Comparison of ENCODE assay signal across 8 cellular contexts in genomic region chr6:188821-189655, GRCh38.
DNase-seq lines count a peak whose midpoint lies in the region; ATAC-seq and TF ChIP-seq lines count a peak whose summit lies in the region.

No MANE protein-coding gene starts in this region.

- no peaks in the 10 kb centered on the region for H3K79me2 ChIP-seq in DOHH2 (ENCODE audit: control insufficient read depth, low read length)

- H2AK9ac ChIP-seq in IMR-90 (replicated peaks; ENCODE audit: low read depth, low read length, poor library complexity): no peak overlapping the region

- no peaks in the 10 kb centered on the region for H3K9me2 ChIP-seq in DOHH2 (replicated peaks; ENCODE audit: control insufficient read depth, low read length)

- no peaks in the 10 kb centered on the region for H3K27me3 Mint-ChIP-seq in activated T-helper 17 cell treated with anti-CD3 and anti-CD28 coated beads, Interleukin-2, amount 50 U/mL, for 72 hours

- no peak overlapping the region for H3K56ac ChIP-seq in IMR-90 (ENCODE audit: extremely low read depth, insufficient read depth, low read length)

- H3K27ac ChIP-seq in DOHH2 (ENCODE audit: low read depth, low read length) (no peak overlapping the region), IMR-90 (ENCODE audit: insufficient read depth, low read length) (no peak overlapping the region), foreskin keratinocyte (no peak overlapping the region), thoracic aorta (no peak overlapping the region)

- peak overlapping the region; percentile 73 for H3K4me3 Mint-ChIP-seq in activated T-helper 17 cell treated with anti-CD3 and anti-CD28 coated beads, Interleukin-2, amount 50 U/mL, for 72 hours

- H2BK120ac ChIP-seq in IMR-90 (ENCODE audit: low read depth, low read length): no peak overlapping the region

- H2BK15ac ChIP-seq in IMR-90 (ENCODE audit: low read depth, low read length): no peak overlapping the region

- H3K79me1 ChIP-seq in IMR-90 (ENCODE audit: low read depth in 1 of 2, low read length in 2 of 2): no peaks in the 10 kb centered on the region

- TF ChIP-seq RAD21 in IMR-90 (IDR thresholded peaks at IDR 0.05; ENCODE audit: low read length): peak; percentile 97

- intact Hi-C loops in IMR-90 (cut with micrococcal nuclease): loop anchor here (2.0 to 5.0 kb wide), 7 partner anchors 104 to 1248 kb away; partner anchors contain the start of gene DUSP22

- CTCF ChIA-PET in IMR-90 (lab: Yijun Ruan, JAX): interaction anchor here (0.5 to 1.6 kb wide), 6 partner anchors 143 to 401 kb away, joined by 3 to 4 read pairs (median 4); no protein-coding TSS in a partner anchor

- no peak overlapping the region for H2BK20ac ChIP-seq in IMR-90 (ENCODE audit: low read depth, low read length)

- no CpG with 5 or more reads among the region's 13 CpGs for WGBS in IMR-90 (ENCODE audit: extremely low coverage in 2 of 2, insufficient read length in 1 of 2), 2 experiments

- TF ChIP-seq CTCF in DOHH2 (IDR thresholded peaks at IDR 0.05; ENCODE audit: low read depth, low read length, poor library complexity, severe bottlenecking) (peak; percentile 80), IMR-90 (conservative IDR thresholded peaks at IDR 0.05; ENCODE audit: low read depth, low read length) (peak; percentile 95), foreskin keratinocyte (conservative IDR thresholded peaks at IDR 0.05) (peak; percentile 97), omental fat pad (IDR thresholded peaks at IDR 0.05) (peak in 2 of 3 donors; percentile 66 to 72), thoracic aorta (IDR thresholded peaks at IDR 0.05) (peak; percentile 56)

- ATAC-seq in GM21576 (IDR thresholded peaks at IDR 0.05; ENCODE audit: unreplicated experiment): peak; percentile 62
- ATAC-seq in IMR-90 (ENCODE audit: low read depth): peak; percentile 96
- peak; percentile 79 for ATAC-seq in activated T-helper 17 cell treated with anti-CD3 and anti-CD28 coated beads, Interleukin-2, amount 50 U/mL, for 72 hours (replicated peaks)
- ATAC-seq in foreskin keratinocyte: peak; percentile 89
- ATAC-seq in omental fat pad (ENCODE audit: low FRiP score): peak; percentile 88
- ATAC-seq in thoracic aorta (ENCODE audit: insufficient number of reproducible peaks, low FRiP score, low read depth): peak; percentile 60

- H3K27ac Mint-ChIP-seq in activated T-helper 17 cell treated with anti-CD3 and anti-CD28 coated beads, Interleukin-2, amount 50 U/mL, for 72 hours: peak overlapping the region; percentile 89

- BruUV-seq in IMR-90 (replicated peaks; lab: Mats Ljungman, UMichigan): no TSS peak

- H3K4me3 ChIP-seq in DOHH2 (ENCODE audit: low read length) (no peak overlapping the region), IMR-90 (ENCODE audit: insufficient read depth, low read depth, low read length) (no peak overlapping the region), thoracic aorta (no peak overlapping the region)

- dilution Hi-C loops in IMR-90 (cut with HindIII; ENCODE audit: low sequenced_read_pairs, unreplicated experiment): no loop called here

- no peak overlapping the region for H4K8ac ChIP-seq in IMR-90 (ENCODE audit: low read depth in 2 of 2, low read length in 2 of 2)

- peaks cover 49% of the 10 kb centered on the region for H3K4me1 ChIP-seq in DOHH2 (ENCODE audit: control insufficient read depth, low read length)
- H3K4me1 ChIP-seq in IMR-90 (ENCODE audit: control insufficient read depth, insufficient read depth, low read length): peaks cover 3% of the 10 kb centered on the region; the same call in 1 of the 2 replicates
- no peaks in the 10 kb centered on the region for H3K4me1 ChIP-seq in foreskin keratinocyte
- H3K4me1 ChIP-seq in thoracic aorta (ENCODE audit: control insufficient read depth in 1 of 2, low read depth in 2 of 2): no peaks in the 10 kb centered on the region

- no peak overlapping the region for H3K14ac ChIP-seq in IMR-90 (replicated peaks; ENCODE audit: low read depth, low read length)

- no peak overlapping the region for H2BK5ac ChIP-seq in IMR-90 (ENCODE audit: low read depth, low read length, poor library complexity, severe bottlenecking)

- H3K36me3 ChIP-seq in DOHH2 (ENCODE audit: control insufficient read depth, low read length) (no peaks in the 10 kb centered on the region), IMR-90 (ENCODE audit: control insufficient read depth, insufficient read depth, low read length) (no peaks in the 10 kb centered on the region), thoracic aorta (no peaks in the 10 kb centered on the region)

- H3F3A ChIP-seq in DOHH2 (ENCODE audit: control insufficient read depth, insufficient read depth): 0 out of 2 replicates have a peak, but pooled peaks cover 4% of the 10 kb centered on the region

- H4K5ac ChIP-seq in IMR-90 (ENCODE audit: low read depth, low read length): no peak overlapping the region

- H3K27me3 ChIP-seq in DOHH2 (ENCODE audit: control insufficient read depth, low read length): no peaks in the 10 kb centered on the region
- H3K27me3 ChIP-seq in IMR-90 (ENCODE audit: control insufficient read depth, insufficient read depth, low read length): peaks cover 8% of the 10 kb centered on the region; the same call in 1 of the 2 replicates
- no peaks in the 10 kb centered on the region for H3K27me3 ChIP-seq in foreskin keratinocyte
- no peaks in the 10 kb centered on the region for H3K27me3 ChIP-seq in thoracic aorta (replicated peaks; ENCODE audit: insufficient read depth)

- TF ChIP-seq POLR2A in IMR-90 (IDR thresholded peaks at IDR 0.05; ENCODE audit: low read depth, low read length): peak; percentile 54; the same call in 1 of the 2 replicates

- no peaks in the 10 kb centered on the region for H3K9me3 Mint-ChIP-seq in activated T-helper 17 cell treated with anti-CD3 and anti-CD28 coated beads, Interleukin-2, amount 50 U/mL, for 72 hours

- H3K9me3 ChIP-seq in DOHH2 (ENCODE audit: control insufficient read depth, insufficient read depth, low read length): no peaks in the 10 kb centered on the region
- no peaks in the 10 kb centered on the region for H3K9me3 ChIP-seq in IMR-90 (ENCODE audit: control insufficient read depth, insufficient read depth, low read length)
- H3K9me3 ChIP-seq in thoracic aorta: no peaks in the 10 kb centered on the region

- H3K4me2 ChIP-seq in DOHH2 (ENCODE audit: low read length) (no peak overlapping the region), IMR-90 (ENCODE audit: low read depth, low read length) (no peak overlapping the region)

- no peak overlapping the region for H4K91ac ChIP-seq in IMR-90 (ENCODE audit: insufficient read depth, low read depth, low read length)

- peaks cover 40% of the 10 kb centered on the region for H3K4me1 Mint-ChIP-seq in activated T-helper 17 cell treated with anti-CD3 and anti-CD28 coated beads, Interleukin-2, amount 50 U/mL, for 72 hours

- H3K4ac ChIP-seq in IMR-90 (ENCODE audit: low read depth, low read length): no peak overlapping the region

- peak overlapping the region; percentile 25 for H2AFZ ChIP-seq in IMR-90 (replicated peaks; ENCODE audit: low read length, poor library complexity)

- DNase-seq in IMR-90 (peak; percentile 79), RKO (ENCODE audit: low spot score) (peak; percentile 90), foreskin keratinocyte (peak; percentile 48 to 62), omental fat pad (ENCODE audit: low spot score) (peak; percentile 87), thoracic aorta (ENCODE audit: low spot score) (peak; percentile 50)

- in situ Hi-C loops in IMR-90 (cut with MboI; ENCODE audit: low sequenced_read_pairs): no loop called here

- no peaks in the 10 kb centered on the region for H3K36me3 Mint-ChIP-seq in activated T-helper 17 cell treated with anti-CD3 and anti-CD28 coated beads, Interleukin-2, amount 50 U/mL, for 72 hours (ENCODE audit: low read depth)

- no peak overlapping the region for H2AK5ac ChIP-seq in IMR-90 (ENCODE audit: low read depth, low read length)

- no peaks in the 10 kb centered on the region for H4K20me1 ChIP-seq in DOHH2 (ENCODE audit: control insufficient read depth, insufficient read depth, low read depth, low read length)
- no peaks in the 10 kb centered on the region for H4K20me1 ChIP-seq in IMR-90 (ENCODE audit: insufficient read depth, low read length)

- POLR2A ChIA-PET in IMR-90 (lab: Charles Lee; ENCODE audit: unreplicated experiment): no interaction called here

- no peak overlapping the region for H3K23ac ChIP-seq in IMR-90 (ENCODE audit: low read depth, low read length)

- H3K9ac ChIP-seq in IMR-90 (ENCODE audit: low read depth, low read length): no peak overlapping the region

- H3K9me1 ChIP-seq in IMR-90 (ENCODE audit: insufficient read depth, low read length): no peaks in the 10 kb centered on the region

- H3K18ac ChIP-seq in IMR-90 (ENCODE audit: low read depth, low read length): no peak overlapping the region

TF ChIP-seq in IMR-90, 13 proteins besides CTCF, POLR2A, EP300 and RAD21:
- TF ChIP-seq RCOR1 (IDR thresholded peaks at IDR 0.05; ENCODE audit: insufficient replicate concordance, low read length) (no peak), MXI1 (IDR thresholded peaks at IDR 0.05; ENCODE audit: borderline replicate concordance, low read depth, low read length) (no peak), MAZ (IDR thresholded peaks at IDR 0.05; ENCODE audit: borderline replicate concordance, low read depth, low read length) (no peak), FOS (IDR thresholded peaks at IDR 0.05; ENCODE audit: low read depth, low read length) (no peak), CEBPB (IDR thresholded peaks at IDR 0.05; ENCODE audit: low read depth, low read length) (no peak), SMC3 (IDR thresholded peaks at IDR 0.05; ENCODE audit: low read depth, low read length) (peak; percentile 72)
TF ChIP-seq in IMR-90: peak in this region for 1.
